ENCODE assay signal across 18 cellular contexts in genomic region chr6:112694986-112695385, GRCh38.
DNase-seq lines count a peak whose midpoint lies in the region; ATAC-seq and TF ChIP-seq lines count a peak whose summit lies in the region.
"Had no signal": no experiment of that assay in that cellular context is flagged by ENCODE, and none has a peak within 500 bp of the region (broad histone marks: within the 10 kb centered on the region; RNA-seq: fewer than 3 reads in every experiment).

No MANE protein-coding gene starts in this region.

- H3K9me3 ChIP-seq in MG63 = no peaks in the 10 kb centered on the region
- H3K9me3 ChIP-seq in neural progenitor cell (ENCODE audit: low read depth) = no peaks in the 10 kb centered on the region
- H3K9me3 ChIP-seq: SK-N-SH had no signal

- no peak for TF ChIP-seq CTCF in neural progenitor cell (IDR thresholded peaks at IDR 0.05)
- TF ChIP-seq CTCF in type B pancreatic cell (conservative IDR thresholded peaks at IDR 0.05) = no peak

- no peak overlapping the region for H2AFZ ChIP-seq in neural progenitor cell (replicated peaks)

- H3K27me3 ChIP-seq in MG63 (no peaks in the 10 kb centered on the region), neural progenitor cell (no peaks in the 10 kb centered on the region)

- H3K27ac Mint-ChIP-seq in neural progenitor cell = peak overlapping the region; percentile 87
- no peak overlapping the region for H3K27ac Mint-ChIP-seq in type B pancreatic cell
- H3K27ac Mint-ChIP-seq: CD14-positive monocyte had no signal

- H3K36me3 Mint-ChIP-seq in neural progenitor cell (peaks cover 2% of the 10 kb centered on the region), type B pancreatic cell (no peaks in the 10 kb centered on the region)
- H3K36me3 Mint-ChIP-seq: CD14-positive monocyte had no signal

- peaks cover 15% of the 10 kb centered on the region for H3K4me1 ChIP-seq in neural progenitor cell

- no peak overlapping the region for H3K9ac ChIP-seq in neural progenitor cell
- H3K9ac ChIP-seq: SK-N-SH had no signal

- H3K4me3 Mint-ChIP-seq in neural progenitor cell (no peak overlapping the region), type B pancreatic cell (no peak overlapping the region)
- H3K4me3 Mint-ChIP-seq: CD14-positive monocyte had no signal

- peak overlapping the region; percentile 28 for H3K4me2 ChIP-seq in neural progenitor cell
- H3K4me2 ChIP-seq: SK-N-SH had no signal

- H3K27ac ChIP-seq in neural progenitor cell = peak overlapping the region; percentile 44

- DNase-seq in MG63 (peak; percentile 19), NCI-H69 (lab: John Stamatoyannopoulos, UW) (peak; percentile 4), dermis microvascular lymphatic vessel endothelial cell (ENCODE audit: low read depth in 2 of 2) (peak; percentile 50 to 85), neural progenitor cell (ENCODE audit: low spot score) (peak; percentile 15), superior temporal gyrus (ENCODE audit: extremely low spot score) (no peak), NCI-H82 treated with DMSO at 0.1 percent for 48 hours (lab: John Stamatoyannopoulos, UW; ENCODE audit: unreplicated experiment) (no peak), type B pancreatic cell (ENCODE audit: extremely low spot score, unreplicated experiment) (no peak)
- DNase-seq: COR-L47; HCEC 1CT; Karpas-422; NCI-H1436 treated with DMSO at 0.1 percent for 48 hours; NCI-H2081 treated with DMSO at 0.1 percent for 48 hours; NCI-H446 treated with DMSO at 0.1 percent for 48 hours; NK-92 treated with Interleukin-12 subunit alpha and Interleukin-12 subunit beta, amount 100 ng/mL, for 24 hours; OCI-M1; SK-N-SH had no signal

- no peak for ATAC-seq in GM18502 (IDR thresholded peaks at IDR 0.05; ENCODE audit: poor library complexity, unreplicated experiment)

- H3K9me3 Mint-ChIP-seq in neural progenitor cell (peaks cover 8% of the 10 kb centered on the region), type B pancreatic cell (peaks cover 7% of the 10 kb centered on the region)

- no peaks in the 10 kb centered on the region for H3K79me2 ChIP-seq in neural progenitor cell (ENCODE audit: low read depth)

- no peaks in the 10 kb centered on the region for H3K36me3 ChIP-seq in MG63
- H3K36me3 ChIP-seq in neural progenitor cell = no peaks in the 10 kb centered on the region

- no peaks in the 10 kb centered on the region for H4K20me1 ChIP-seq in neural progenitor cell (ENCODE audit: low read depth)

- no peaks in the 10 kb centered on the region for H3F3A ChIP-seq in neural progenitor cell (ENCODE audit: low read depth)

- H3K4me1 Mint-ChIP-seq in neural progenitor cell (peaks cover 16% of the 10 kb centered on the region), type B pancreatic cell (ENCODE audit: unreplicated experiment) (peaks cover 24% of the 10 kb centered on the region)
- H3K4me1 Mint-ChIP-seq: CD14-positive monocyte had no signal

- H3K27me3 Mint-ChIP-seq in neural progenitor cell (ENCODE audit: insufficient read depth, low read depth) (peaks cover 5% of the 10 kb centered on the region), type B pancreatic cell (peaks cover 5% of the 10 kb centered on the region)

- H3K4me3 ChIP-seq in MG63 = no peak overlapping the region
- H3K4me3 ChIP-seq in neural progenitor cell = no peak overlapping the region

Comparison
In these comparisons a context has a peak if more than half of its experiments do, and no peak if none do; other contexts are left out.
1. DNase-seq: peak in MG63 (single experiment), NCI-H69 (single experiment), dermis microvascular lymphatic vessel endothelial cell (2 of 2) and neural progenitor cell (single experiment); none in superior temporal gyrus (single experiment), NCI-H82 treated with DMSO at 0.1 percent for 48 hours (single experiment) and type B pancreatic cell (single experiment).